ENCODE assay signal across 37 cellular contexts in the genomic region with DNA sequence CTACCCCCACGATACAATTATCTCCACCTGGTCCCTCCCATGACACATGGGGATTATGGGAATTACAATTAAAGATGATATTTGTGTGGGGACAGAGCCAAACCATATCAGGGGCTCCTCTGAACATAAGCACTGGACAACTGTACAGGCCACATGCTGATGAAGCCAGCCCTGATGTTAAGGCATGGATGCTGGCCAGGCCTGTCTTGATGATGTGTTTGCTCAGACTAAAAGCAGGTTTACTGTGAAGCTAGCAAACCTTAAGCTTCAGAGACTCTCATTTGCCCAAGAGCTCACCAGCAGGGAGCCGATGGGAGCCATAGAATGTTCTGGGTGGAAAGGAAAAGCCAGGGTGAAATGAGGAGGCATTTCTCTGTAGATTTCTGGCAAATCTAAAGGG.
"Had no signal": no experiment of that assay in that cellular context is flagged by ENCODE, and none has a peak within 500 bp of the region (broad histone marks: within the 10 kb centered on the region; RNA-seq: fewer than 3 reads in every experiment).

No MANE protein-coding gene starts in this region.

- H3K4me1 Mint-ChIP-seq: activated B cell treated with CpG ODN at 0.5 μM for 24 hours; activated CD4-positive, alpha-beta T cell treated with anti-CD3 and anti-CD28 coated beads, Interleukin-2, amount 10 ng/mL, durations not matched to agents 24 days and 14 days; activated naive CD4-positive, alpha-beta T cell treated with anti-CD3 and anti-CD28 coated beads, Interleukin-2, amount 50 U/mL, for 24 hours; activated naive CD8-positive, alpha-beta T cell treated with anti-CD3 and anti-CD28 coated beads for 36 hours; activated naive CD8-positive, alpha-beta T cell treated with anti-CD3 and anti-CD28 coated beads, Interleukin-2, amount 50 U/mL, for 24 hours; brain had no signal

- H3K9me3 ChIP-seq: adrenal gland, breast epithelium, esophagus squamous epithelium, gastroesophageal sphincter had no signal

- H3K27me3 ChIP-seq: adrenal gland, breast epithelium, cardiac muscle cell, dorsolateral prefrontal cortex, esophagus squamous epithelium had no signal

- H3K36me3 Mint-ChIP-seq: activated CD4-positive, alpha-beta memory T cell treated with anti-CD3 and anti-CD28 coated beads for 36 hours; activated CD8-positive, alpha-beta memory T cell treated with anti-CD3 and anti-CD28 coated beads, Interleukin-2, amount 10 ng/mL, durations not matched to agents 7 days and 5 days; activated naive CD4-positive, alpha-beta T cell treated with anti-CD3 and anti-CD28 coated beads, Interleukin-2, amount 50 U/mL, for 24 hours; activated naive CD8-positive, alpha-beta T cell treated with anti-CD3 and anti-CD28 coated beads for 36 hours; brain had no signal

- DNase-seq: activated B cell treated with CpG ODN at 0.5 μM for 24 hours; activated CD4-positive, alpha-beta memory T cell treated with anti-CD3 and anti-CD28 coated beads for 36 hours; activated CD4-positive, alpha-beta T cell treated with anti-CD3 and anti-CD28 coated beads for 36 hours; activated CD4-positive, alpha-beta T cell treated with anti-CD3 and anti-CD28 coated beads, Interleukin-2, amount 10 ng/mL, durations not matched to agents 24 days and 14 days; activated CD8-positive, alpha-beta memory T cell treated with anti-CD3 and anti-CD28 coated beads, Interleukin-2, amount 10 ng/mL, durations not matched to agents 7 days and 5 days; activated CD8-positive, alpha-beta memory T cell treated with anti-CD3 and anti-CD28 coated beads, Interleukin-2, amount 50 U/mL, for 4 hours; activated CD8-positive, alpha-beta T cell treated with anti-CD3 and anti-CD28 coated beads, Interleukin-2, amount 10 ng/mL, durations not matched to agents 7 days and 5 days; activated effector memory CD4-positive, alpha-beta T cell treated with anti-CD3 and anti-CD28 coated beads, Interleukin-2, amount 50 U/mL, for 16 hours; activated naive CD4-positive, alpha-beta T cell treated with anti-CD3 and anti-CD28 coated beads for 36 hours; activated naive CD8-positive, alpha-beta T cell treated with anti-CD3 and anti-CD28 coated beads for 36 hours; activated naive CD8-positive, alpha-beta T cell treated with anti-CD3 and anti-CD28 coated beads, Interleukin-2, amount 50 U/mL, for 24 hours; activated T-cell treated with anti-CD3 and anti-CD28 coated beads, Interleukin-2, amount 50 U/mL, for 1 hour; activated T-cell treated with anti-CD3 and anti-CD28 coated beads, Interleukin-2, amount 50 U/mL, for 48 hours; adrenal gland; amygdala; aorta; central memory CD4-positive, alpha-beta T cell; dorsolateral prefrontal cortex; effector memory CD8-positive, alpha-beta T cell; esophagus squamous epithelium; foreskin melanocyte; head of caudate nucleus; T-helper 2 cell; WERI-Rb-1 had no signal

- ATAC-seq: activated CD4-positive, alpha-beta T cell treated with anti-CD3 and anti-CD28 coated beads for 36 hours; activated CD4-positive, CD25-positive, alpha-beta regulatory T cell treated with anti-CD3 and anti-CD28 coated beads, Interleukin-2, amount 50 U/mL, for 24 hours; activated CD8-positive, alpha-beta memory T cell treated with anti-CD3 and anti-CD28 coated beads, Interleukin-2, amount 10 ng/mL, durations not matched to agents 7 days and 5 days; activated CD8-positive, alpha-beta T cell treated with anti-CD3 and anti-CD28 coated beads, Interleukin-2, amount 10 ng/mL, durations not matched to agents 7 days and 5 days; activated naive CD8-positive, alpha-beta T cell treated with anti-CD3 and anti-CD28 coated beads, Interleukin-2, amount 50 U/mL, for 24 hours; effector memory CD8-positive, alpha-beta T cell; gastroesophageal sphincter had no signal

- H3K27ac ChIP-seq: adrenal gland, breast epithelium, cardiac muscle cell, coronary artery, epithelial cell of prostate, esophagus squamous epithelium, gastroesophageal sphincter, WERI-Rb-1 had no signal

- H3K27me3 Mint-ChIP-seq: brain had no signal

- H3K4me1 ChIP-seq: adrenal gland, breast epithelium, gastroesophageal sphincter had no signal

- FAIRE-seq: endometrium, endothelial cell of umbilical vein had no signal

- H3K27ac Mint-ChIP-seq: activated B cell treated with CpG ODN at 0.5 μM for 24 hours; activated CD4-positive, alpha-beta memory T cell treated with anti-CD3 and anti-CD28 coated beads for 36 hours; activated CD4-positive, alpha-beta T cell treated with anti-CD3 and anti-CD28 coated beads for 36 hours; activated CD4-positive, alpha-beta T cell treated with anti-CD3 and anti-CD28 coated beads, Interleukin-2, amount 10 ng/mL, durations not matched to agents 24 days and 14 days; activated CD8-positive, alpha-beta memory T cell treated with anti-CD3 and anti-CD28 coated beads, Interleukin-2, amount 10 ng/mL, durations not matched to agents 7 days and 5 days; activated CD8-positive, alpha-beta T cell treated with anti-CD3 and anti-CD28 coated beads, Interleukin-2, amount 10 ng/mL, durations not matched to agents 7 days and 5 days; activated naive CD4-positive, alpha-beta T cell treated with anti-CD3 and anti-CD28 coated beads for 36 hours; activated naive CD4-positive, alpha-beta T cell treated with anti-CD3 and anti-CD28 coated beads, Interleukin-2, amount 50 U/mL, for 24 hours; activated naive CD8-positive, alpha-beta T cell treated with anti-CD3 and anti-CD28 coated beads for 36 hours; activated naive CD8-positive, alpha-beta T cell treated with anti-CD3 and anti-CD28 coated beads, Interleukin-2, amount 50 U/mL, for 24 hours; activated T-helper 1 cell treated with anti-CD3 and anti-CD28 coated beads, Interleukin-12 subunit alpha, Interleukin-12 subunit beta, Interleukin-2, Interleukin-4 antibody, amounts not matched to agents 30 ng/mL and 10 ng/mL and 1 ng/mL, durations not matched to agents 14 hours and 24 hours and 36 hours; activated T-helper 2 cell treated with anti-CD3 and anti-CD28 coated beads, Interferon-gamma antibody, Interleukin-2, Interleukin-4, amounts not matched to agents 10 μg/mL and 5 μg/mL and 100 μg/mL, durations not matched to agents 14 hours and 24 hours and 36 hours; brain; dendritic cell treated with granulocyte-macrophage colony-stimulating factor and Interleukin-4, amounts not matched to agents 40 ng/mL and 50 ng/mL, for 4 days; effector memory CD8-positive, alpha-beta T cell had no signal

- H3K9me3 Mint-ChIP-seq: activated B cell treated with CpG ODN at 0.5 μM for 24 hours; activated CD4-positive, alpha-beta memory T cell treated with anti-CD3 and anti-CD28 coated beads for 36 hours; activated CD4-positive, alpha-beta T cell treated with anti-CD3 and anti-CD28 coated beads, Interleukin-2, amount 10 ng/mL, durations not matched to agents 24 days and 14 days; activated naive CD4-positive, alpha-beta T cell treated with anti-CD3 and anti-CD28 coated beads for 36 hours; activated naive CD4-positive, alpha-beta T cell treated with anti-CD3 and anti-CD28 coated beads, Interleukin-2, amount 50 U/mL, for 24 hours; activated naive CD8-positive, alpha-beta T cell treated with anti-CD3 and anti-CD28 coated beads for 36 hours; activated naive CD8-positive, alpha-beta T cell treated with anti-CD3 and anti-CD28 coated beads, Interleukin-2, amount 50 U/mL, for 24 hours; activated T-helper 1 cell treated with anti-CD3 and anti-CD28 coated beads, Interleukin-12 subunit alpha, Interleukin-12 subunit beta, Interleukin-2, Interleukin-4 antibody, amounts not matched to agents 30 ng/mL and 10 ng/mL and 1 ng/mL, durations not matched to agents 14 hours and 24 hours and 36 hours; activated T-helper 2 cell treated with anti-CD3 and anti-CD28 coated beads, Interferon-gamma antibody, Interleukin-2, Interleukin-4, amounts not matched to agents 10 μg/mL and 5 μg/mL and 100 μg/mL, durations not matched to agents 14 hours and 24 hours and 36 hours; brain; effector memory CD8-positive, alpha-beta T cell had no signal

- H3K36me3 ChIP-seq: adrenal gland, breast epithelium, cardiac muscle cell, esophagus squamous epithelium, gastroesophageal sphincter, WERI-Rb-1 had no signal

- H3K4me3 ChIP-seq: adrenal gland, breast epithelium, cardiac muscle cell, coronary artery, dorsolateral prefrontal cortex, esophagus squamous epithelium, gastroesophageal sphincter had no signal

- H3K4me3 Mint-ChIP-seq: activated B cell treated with CpG ODN at 0.5 μM for 24 hours; activated CD4-positive, alpha-beta memory T cell treated with anti-CD3 and anti-CD28 coated beads for 36 hours; activated CD4-positive, alpha-beta T cell treated with anti-CD3 and anti-CD28 coated beads for 36 hours; activated CD4-positive, alpha-beta T cell treated with anti-CD3 and anti-CD28 coated beads, Interleukin-2, amount 10 ng/mL, durations not matched to agents 24 days and 14 days; activated CD8-positive, alpha-beta memory T cell treated with anti-CD3 and anti-CD28 coated beads, Interleukin-2, amount 10 ng/mL, durations not matched to agents 7 days and 5 days; activated CD8-positive, alpha-beta T cell treated with anti-CD3 and anti-CD28 coated beads, Interleukin-2, amount 10 ng/mL, durations not matched to agents 7 days and 5 days; activated naive CD4-positive, alpha-beta T cell treated with anti-CD3 and anti-CD28 coated beads for 36 hours; activated naive CD4-positive, alpha-beta T cell treated with anti-CD3 and anti-CD28 coated beads, Interleukin-2, amount 50 U/mL, for 24 hours; activated naive CD8-positive, alpha-beta T cell treated with anti-CD3 and anti-CD28 coated beads for 36 hours; activated naive CD8-positive, alpha-beta T cell treated with anti-CD3 and anti-CD28 coated beads, Interleukin-2, amount 50 U/mL, for 24 hours; activated T-helper 1 cell treated with anti-CD3 and anti-CD28 coated beads, Interleukin-12 subunit alpha, Interleukin-12 subunit beta, Interleukin-2, Interleukin-4 antibody, amounts not matched to agents 30 ng/mL and 10 ng/mL and 1 ng/mL, durations not matched to agents 14 hours and 24 hours and 36 hours; brain; dendritic cell treated with granulocyte-macrophage colony-stimulating factor and Interleukin-4, amounts not matched to agents 40 ng/mL and 50 ng/mL, for 4 days; effector memory CD8-positive, alpha-beta T cell had no signal
